ENCODE assay signal across 11 cellular contexts in genomic region chr5:139492700-139493192, GRCh38. TPM values are rescaled to one million over a fixed set of nuclear protein-coding genes. Genes with fewer than 3 reads are reported as not detected.
DNase-seq lines count a peak whose midpoint lies in the region; ATAC-seq and FAIRE-seq lines count a peak whose summit lies in the region.
"Had no signal": no experiment of that assay in that cellular context is flagged by ENCODE, and none has a peak within 500 bp of the region (broad histone marks: within the 10 kb centered on the region; RNA-seq: fewer than 3 reads in every experiment).

No MANE protein-coding gene starts in this region.

- ATAC-seq in HG03457 (IDR thresholded peaks at IDR 0.05; ENCODE audit: unreplicated experiment) = no peak
- ATAC-seq in HG02840 (IDR thresholded peaks at IDR 0.05; ENCODE audit: low FRiP score, unreplicated experiment) = no peak
- ATAC-seq: WTC11 had no signal

- no peaks in the 10 kb centered on the region for H3K27me3 Mint-ChIP-seq in activated CD4-positive, alpha-beta T cell treated with anti-CD3 and anti-CD28 coated beads, Interleukin-2, amount 10 ng/mL, durations not matched to agents 24 days and 14 days

- no peaks in the 10 kb centered on the region for H3K4me1 ChIP-seq in small intestine (ENCODE audit: control insufficient read depth in 2 of 2, insufficient read depth in 1 of 2, low read depth in 1 of 2, low read length in 1 of 2)

- peak overlapping the region; percentile 51 for H3K27ac Mint-ChIP-seq in activated CD4-positive, alpha-beta T cell treated with anti-CD3 and anti-CD28 coated beads, Interleukin-2, amount 10 ng/mL, durations not matched to agents 24 days and 14 days
- H3K27ac Mint-ChIP-seq: WTC11 had no signal

- H3K27ac ChIP-seq in small intestine (ENCODE audit: low read depth in 1 of 2, low read length in 1 of 2) = peak overlapping the region; percentile 14 to 64
- H3K27ac ChIP-seq: ovary had no signal

- H3K4me1 Mint-ChIP-seq in activated CD4-positive, alpha-beta T cell treated with anti-CD3 and anti-CD28 coated beads, Interleukin-2, amount 10 ng/mL, durations not matched to agents 24 days and 14 days = peaks cover 29% of the 10 kb centered on the region
- H3K4me1 Mint-ChIP-seq: WTC11 had no signal

- intact Hi-C loops in activated CD4-positive, alpha-beta T cell treated with anti-CD3 and anti-CD28 coated beads, Interleukin-2, amount 10 ng/mL, durations not matched to agents 24 days and 14 days (cut with micrococcal nuclease) = no loop called here

- H3K9me3 Mint-ChIP-seq in activated CD4-positive, alpha-beta T cell treated with anti-CD3 and anti-CD28 coated beads, Interleukin-2, amount 10 ng/mL, durations not matched to agents 24 days and 14 days = no peaks in the 10 kb centered on the region
- H3K9me3 Mint-ChIP-seq: WTC11 had no signal

- peak; percentile 65 for DNase-seq in activated CD4-positive, alpha-beta T cell treated with anti-CD3 and anti-CD28 coated beads, Interleukin-2, amount 10 ng/mL, durations not matched to agents 24 days and 14 days
- no peak for DNase-seq in activated CD4-positive, alpha-beta T cell treated with anti-CD3 and anti-CD28 coated beads for 4 hours
- DNase-seq in RPMI8226 (peak; percentile 39), foreskin melanocyte (peak; percentile 15), small intestine (peak; percentile 79), middle frontal gyrus (ENCODE audit: extremely low spot score, low spot score) (no peak)
- DNase-seq: NCI-H510A, ovary had no signal

- FAIRE-seq in small intestine (lab: Jason Lieb, UNC) = no peak

- H3K4me3 Mint-ChIP-seq in activated CD4-positive, alpha-beta T cell treated with anti-CD3 and anti-CD28 coated beads, Interleukin-2, amount 10 ng/mL, durations not matched to agents 24 days and 14 days = peak overlapping the region; percentile 35
- H3K4me3 Mint-ChIP-seq: WTC11 had no signal

- no peaks in the 10 kb centered on the region for H3K36me3 Mint-ChIP-seq in activated CD4-positive, alpha-beta T cell treated with anti-CD3 and anti-CD28 coated beads, Interleukin-2, amount 10 ng/mL, durations not matched to agents 24 days and 14 days (ENCODE audit: low read depth)
- H3K36me3 Mint-ChIP-seq: WTC11 had no signal

- no peaks in the 10 kb centered on the region for H3K9me3 ChIP-seq in small intestine (ENCODE audit: control insufficient read depth, low read depth)
- H3K9me3 ChIP-seq: ovary had no signal

- no peaks in the 10 kb centered on the region for H3K27me3 ChIP-seq in small intestine (ENCODE audit: control insufficient read depth in 2 of 2, insufficient read depth in 2 of 2, low read length in 2 of 2)
- H3K27me3 ChIP-seq: ovary had no signal

- WGBS in small intestine, 3 donors = 11 to 23% (median 21%) methylated on average over 6 of the region's 6 CpGs

- H3K4me3 ChIP-seq in small intestine (ENCODE audit: low read depth in 1 of 2, low read length in 2 of 2) = no peak overlapping the region
- H3K4me3 ChIP-seq: ovary had no signal

- H3K36me3 ChIP-seq in small intestine (ENCODE audit: control insufficient read depth in 2 of 2, insufficient read depth in 2 of 2, low read length in 2 of 2) = no peaks in the 10 kb centered on the region
- H3K36me3 ChIP-seq: ovary had no signal

RNA-seq across cellular contexts. Expression of gene STING1, which starts 10.2 kb away (rescaled TPM):
- total RNA-seq in activated CD4-positive, alpha-beta T cell treated with anti-CD3 and anti-CD28 coated beads, Interleukin-2, amount 10 ng/mL, durations not matched to agents 24 days and 14 days = 198 and 201 TPM in 2 replicates
- polyA plus RNA-seq in small intestine = 10 to 100 TPM in 1 of 3 donors, 1 to 10 TPM in 2; 2.2 to 23.0 (median 3.0) TPM

RNA-seq across cellular contexts. Expression of gene SMIM33, which starts 21.9 kb away (rescaled TPM):
- total RNA-seq in activated CD4-positive, alpha-beta T cell treated with anti-CD3 and anti-CD28 coated beads, Interleukin-2, amount 10 ng/mL, durations not matched to agents 24 days and 14 days = 0.37 and 0.38 TPM in 2 replicates
- 1 to 10 TPM in 1 of 3 donors, under 1 TPM in 1, not detected in 1; 0.45 to 1.9 TPM for polyA plus RNA-seq in small intestine
- total RNA-seq: ovary, WTC11 had no signal
- polyA plus RNA-seq: ovary had no signal

RNA-seq across cellular contexts. Expression of gene ECSCR, which starts 30.2 kb away (rescaled TPM):
- total RNA-seq in activated CD4-positive, alpha-beta T cell treated with anti-CD3 and anti-CD28 coated beads, Interleukin-2, amount 10 ng/mL, durations not matched to agents 24 days and 14 days = 1.6 and 1.7 TPM in 2 replicates
- polyA plus RNA-seq in small intestine = 10 to 100 TPM in 1 of 3 donors, 1 to 10 TPM in 2; 1.6 to 47.6 (median 4.9) TPM

RNA-seq across cellular contexts. Expression of gene DNAJC18, which starts 53.4 kb away (rescaled TPM):
- 34.2 and 38.6 TPM in 2 replicates for total RNA-seq in activated CD4-positive, alpha-beta T cell treated with anti-CD3 and anti-CD28 coated beads, Interleukin-2, amount 10 ng/mL, durations not matched to agents 24 days and 14 days
- polyA plus RNA-seq in small intestine = 1 to 10 TPM in 2 of 3 donors, under 1 TPM in 1; 0.67 to 3.8 (median 2.7) TPM

Comparison
In these comparisons a context has a peak if more than half of its experiments do, and no peak if none do; other contexts are left out.
1. DNase-seq: peak in activated CD4-positive, alpha-beta T cell treated with anti-CD3 and anti-CD28 coated beads, Interleukin-2, amount 10 ng/mL, durations not matched to agents 24 days and 14 days (single experiment), RPMI8226 (single experiment), foreskin melanocyte (single experiment) and small intestine (single experiment); none in activated CD4-positive, alpha-beta T cell treated with anti-CD3 and anti-CD28 coated beads for 4 hours (0 of 2) and middle frontal gyrus (single experiment).